In genomic region chr19:41322451-41322850, GRCh38 we compare ENCODE assay signal across 7 cellular contexts. TPM values are rescaled to one million over a fixed set of nuclear protein-coding genes. Genes with fewer than 3 reads are reported as not detected.
DNase-seq lines count a peak whose midpoint lies in the region; ATAC-seq and TF ChIP-seq lines count a peak whose summit lies in the region.
"Had no signal": no experiment of that assay in that cellular context is flagged by ENCODE, and none has a peak within 500 bp of the region (broad histone marks: within the 10 kb centered on the region; RNA-seq: fewer than 3 reads in every experiment).

No MANE protein-coding gene starts in this region.

- no peaks in the 10 kb centered on the region for H3K9me3 Mint-ChIP-seq in brain

- H3K4me2 ChIP-seq in osteoblast (ENCODE audit: insufficient read depth, low read length): peak overlapping the region; percentile 75

- H3K27me3 ChIP-seq in HUES48 (ENCODE audit: control insufficient read depth, insufficient read depth, low read length) (no peaks in the 10 kb centered on the region), osteoblast (ENCODE audit: insufficient read depth, low read length) (no peaks in the 10 kb centered on the region)

- no peak overlapping the region for H3K4me3 Mint-ChIP-seq in brain

- peaks cover 42% of the 10 kb centered on the region for H3K4me1 Mint-ChIP-seq in brain

- peaks cover 18% of the 10 kb centered on the region for H4K20me1 ChIP-seq in osteoblast (ENCODE audit: insufficient read depth, low read length)

- H3K27me3 Mint-ChIP-seq in brain: peaks cover 9% of the 10 kb centered on the region

- no peak for TF ChIP-seq CTCF in brain (conservative IDR thresholded peaks at IDR 0.05)
- TF ChIP-seq CTCF in osteoblast (IDR thresholded peaks at IDR 0.05; ENCODE audit: extremely low read depth, low read depth, low read length): no peak

- H3K27ac Mint-ChIP-seq in brain: peak overlapping the region in 4 of 5 experiments; percentile 41 to 93 (median 88)

- H3K4me1 ChIP-seq in HUES48 (ENCODE audit: control insufficient read depth, insufficient read depth, low read length): peaks cover 35% of the 10 kb centered on the region
- H3K4me1 ChIP-seq in osteoblast (ENCODE audit: insufficient read depth, low read length): peaks cover 61% of the 10 kb centered on the region

- H3K9ac ChIP-seq in HUES48 (ENCODE audit: low read depth, low read length): no peak overlapping the region

- H3K36me3 Mint-ChIP-seq in brain: peaks cover 32% of the 10 kb centered on the region

- H3K27ac ChIP-seq in HUES48 (ENCODE audit: low read depth, low read length) (peak overlapping the region; percentile 12), osteoblast (ENCODE audit: low read depth, low read length) (peak overlapping the region; percentile 100)

- H3K36me3 ChIP-seq in HUES48 (ENCODE audit: control insufficient read depth, insufficient read depth, low read length) (peaks cover 20% of the 10 kb centered on the region), osteoblast (ENCODE audit: insufficient read depth, low read length) (peaks cover 30% of the 10 kb centered on the region)

- H3K4me3 ChIP-seq in HUES48 (ENCODE audit: low read depth, low read length) (no peak overlapping the region), osteoblast (ENCODE audit: insufficient read depth, low read length) (no peak overlapping the region)

- H2AFZ ChIP-seq in osteoblast (ENCODE audit: low read length): no peak overlapping the region

- no peak for ATAC-seq in HG02798 (IDR thresholded peaks at IDR 0.05; ENCODE audit: poor library complexity, unreplicated experiment)

- H3K79me2 ChIP-seq in osteoblast (ENCODE audit: insufficient read depth, low read length): peaks cover 7% of the 10 kb centered on the region

- peak; percentile 52 for DNase-seq in osteoblast (ENCODE audit: insufficient read length, low spot score, missing footprints)
- DNase-seq in activated effector memory CD4-positive, alpha-beta T cell treated with anti-CD3 and anti-CD28 coated beads, Interleukin-2, amount 50 U/mL, for 16 hours: no peak
- no peak for DNase-seq in germinal center (ENCODE audit: low spot score)
- DNase-seq: NCI-H1092 had no signal

- H3K9me3 ChIP-seq in HUES48 (ENCODE audit: control insufficient read depth, insufficient read depth, low read length): no peaks in the 10 kb centered on the region
- no peaks in the 10 kb centered on the region for H3K9me3 ChIP-seq in osteoblast (ENCODE audit: low read depth, low read length)

RNA-seq across cellular contexts. Expression of gene CCDC97, which starts 12.5 kb away (rescaled TPM):
- 32.4 TPM for polyA plus RNA-seq in brain (ENCODE audit: insufficient read depth, low read depth, low replicate concordance)
- 9.0 and 11.2 TPM in 2 replicates for total RNA-seq in osteoblast

RNA-seq across cellular contexts. Expression of gene TGFB1, which starts 31.3 kb away (rescaled TPM):
- polyA plus RNA-seq in brain (ENCODE audit: insufficient read depth, low read depth, low replicate concordance): 11.2 TPM
- total RNA-seq in osteoblast: 17.4 and 21.2 TPM in 2 replicates

RNA-seq across cellular contexts. Expression of gene B9D2, which starts 41.5 kb away (rescaled TPM):
- polyA plus RNA-seq in brain (ENCODE audit: insufficient read depth, low read depth, low replicate concordance): 11.8 TPM
- 5.6 and 6.5 TPM in 2 replicates for total RNA-seq in osteoblast

RNA-seq across cellular contexts. Expression of gene TMEM91, which starts 53.9 kb away (rescaled TPM):
- polyA plus RNA-seq in brain (ENCODE audit: insufficient read depth, low read depth, low replicate concordance): 8.6 TPM
- total RNA-seq in osteoblast: 5.9 and 6.2 TPM in 2 replicates

RNA-seq across cellular contexts. Expression of gene HNRNPUL1, which starts 58.3 kb away (rescaled TPM):
- polyA plus RNA-seq in brain (ENCODE audit: insufficient read depth, low read depth, low replicate concordance): 329 TPM
- total RNA-seq in osteoblast: 113 and 114 TPM in 2 replicates
